25 cellular contexts compared by ENCODE assay signal in genomic region chr4:13665711-13666660, GRCh38. TPM values are rescaled to one million over a fixed set of nuclear protein-coding genes. Genes with fewer than 3 reads are reported as not detected.
A peak's percentile ranks its signal among the peaks of the same experiment; 100 is the strongest.
DNase-seq lines count a peak whose midpoint lies in the region; ATAC-seq, FAIRE-seq and TF ChIP-seq lines count a peak whose summit lies in the region.
"Had no signal": no experiment of that assay in that cellular context is flagged by ENCODE, and none has a peak within 500 bp of the region (broad histone marks: within the 10 kb centered on the region; RNA-seq: fewer than 3 reads in every experiment).

No MANE protein-coding gene starts in this region.

- H3K4me1 ChIP-seq in testis = peaks cover 16% of the 10 kb centered on the region
- H3K4me1 ChIP-seq in effector memory CD4-positive, alpha-beta T cell (ENCODE audit: control insufficient read depth, insufficient read depth, low read length, poor library complexity, severe bottlenecking) = no peaks in the 10 kb centered on the region

- H3K4me3 Mint-ChIP-seq in activated naive CD8-positive, alpha-beta T cell treated with anti-CD3 and anti-CD28 coated beads, Interleukin-2, amount 50 U/mL, for 24 hours = no peak overlapping the region
- H3K4me3 Mint-ChIP-seq in activated naive CD8-positive, alpha-beta T cell treated with anti-CD3 and anti-CD28 coated beads for 36 hours = no peak overlapping the region
- H3K4me3 Mint-ChIP-seq: CD4-positive, alpha-beta memory T cell had no signal

- WGBS in testis, 2 donors = 63 to 82% methylated on average over 5 of the region's 5 CpGs

- no peak overlapping the region for H3K27ac Mint-ChIP-seq in activated naive CD8-positive, alpha-beta T cell treated with anti-CD3 and anti-CD28 coated beads, Interleukin-2, amount 50 U/mL, for 24 hours
- H3K27ac Mint-ChIP-seq in activated naive CD8-positive, alpha-beta T cell treated with anti-CD3 and anti-CD28 coated beads for 36 hours = no peak overlapping the region

- TF ChIP-seq POLR2A in testis (IDR thresholded peaks at IDR 0.05) = no peak
- no peak for TF ChIP-seq POLR2A in GM12891 (IDR thresholded peaks at IDR 0.05; ENCODE audit: low read depth, low read length)

- in situ Hi-C loops in brain microvascular endothelial cell (cut with HindIII; ENCODE audit: low pct_ligation_motif_present, low sequenced_read_pairs) = loop anchor here (25.0 kb wide), 1 partner anchor 1346 kb away; the partner anchor contains the start of gene CPEB2

- no peaks in the 10 kb centered on the region for H3K27me3 Mint-ChIP-seq in activated naive CD8-positive, alpha-beta T cell treated with anti-CD3 and anti-CD28 coated beads, Interleukin-2, amount 50 U/mL, for 24 hours
- no peaks in the 10 kb centered on the region for H3K27me3 Mint-ChIP-seq in activated naive CD8-positive, alpha-beta T cell treated with anti-CD3 and anti-CD28 coated beads for 36 hours

- no peak for FAIRE-seq in GM12891 (lab: Jason Lieb, UNC)
- FAIRE-seq: GM12878, GM18507, HepG2 had no signal

- H3K36me3 ChIP-seq in brain microvascular endothelial cell (replicated peaks) (no peaks in the 10 kb centered on the region), testis (ENCODE audit: low read depth, missing control alignments) (no peaks in the 10 kb centered on the region)
- no peaks in the 10 kb centered on the region for H3K36me3 ChIP-seq in effector memory CD4-positive, alpha-beta T cell (ENCODE audit: control insufficient read depth, insufficient read depth, low read length)

- H3K9me3 Mint-ChIP-seq in activated naive CD8-positive, alpha-beta T cell treated with anti-CD3 and anti-CD28 coated beads, Interleukin-2, amount 50 U/mL, for 24 hours = no peaks in the 10 kb centered on the region
- H3K9me3 Mint-ChIP-seq in activated naive CD8-positive, alpha-beta T cell treated with anti-CD3 and anti-CD28 coated beads for 36 hours = no peaks in the 10 kb centered on the region
- H3K9me3 Mint-ChIP-seq: CD4-positive, alpha-beta memory T cell had no signal

- intact Hi-C loops in testis (cut with DNase I; ENCODE audit: low total_unique reads) = no loop called here

- H3K9me3 ChIP-seq in testis = no peaks in the 10 kb centered on the region
- no peaks in the 10 kb centered on the region for H3K9me3 ChIP-seq in effector memory CD4-positive, alpha-beta T cell (ENCODE audit: control insufficient read depth, low read length)

- peak; percentile 46 for ATAC-seq in activated naive CD8-positive, alpha-beta T cell treated with anti-CD3 and anti-CD28 coated beads, Interleukin-2, amount 50 U/mL, for 24 hours
- ATAC-seq: GM12878, HCT116, HepG2 had no signal

- H3K27ac ChIP-seq in brain microvascular endothelial cell (peak overlapping the region; percentile 27), testis (peak overlapping the region; percentile 27 to 37)
- H3K27ac ChIP-seq in effector memory CD4-positive, alpha-beta T cell (ENCODE audit: insufficient read depth, low read length, poor library complexity, severe bottlenecking) = no peak overlapping the region
- H3K27ac ChIP-seq: GM23248, KMS-11, RWPE1 had no signal

- no peaks in the 10 kb centered on the region for H3K36me3 Mint-ChIP-seq in activated naive CD8-positive, alpha-beta T cell treated with anti-CD3 and anti-CD28 coated beads, Interleukin-2, amount 50 U/mL, for 24 hours (ENCODE audit: low read depth)
- H3K36me3 Mint-ChIP-seq in activated naive CD8-positive, alpha-beta T cell treated with anti-CD3 and anti-CD28 coated beads for 36 hours = no peaks in the 10 kb centered on the region
- H3K36me3 Mint-ChIP-seq: CD4-positive, alpha-beta memory T cell had no signal

- H3K27me3 ChIP-seq in brain microvascular endothelial cell (replicated peaks) (no peaks in the 10 kb centered on the region), testis (no peaks in the 10 kb centered on the region)
- H3K27me3 ChIP-seq in effector memory CD4-positive, alpha-beta T cell (replicated peaks; ENCODE audit: control insufficient read depth, insufficient read depth, low read length, poor library complexity, severe bottlenecking) = no peaks in the 10 kb centered on the region

- H3K4me3 ChIP-seq in brain microvascular endothelial cell (ENCODE audit: low read depth, low read length) (no peak overlapping the region), testis (no peak overlapping the region)
- H3K4me3 ChIP-seq in effector memory CD4-positive, alpha-beta T cell (ENCODE audit: insufficient read depth, low read depth, low read length, poor library complexity, severe bottlenecking) = no peak overlapping the region
- H3K4me3 ChIP-seq: GM12878, GM23248 had no signal

- no peak for TF ChIP-seq CTCF in brain microvascular endothelial cell (IDR thresholded peaks at IDR 0.05; ENCODE audit: low read depth, low read length, missing control alignments)
- no peak for TF ChIP-seq CTCF in testis (IDR thresholded peaks at IDR 0.05)

- DNase-seq in activated naive CD8-positive, alpha-beta T cell treated with anti-CD3 and anti-CD28 coated beads, Interleukin-2, amount 50 U/mL, for 24 hours = no peak
- DNase-seq in activated naive CD8-positive, alpha-beta T cell treated with anti-CD3 and anti-CD28 coated beads for 36 hours = no peak
- peak; percentile 12 for DNase-seq in brain microvascular endothelial cell
- DNase-seq in iris pigment epithelial cell (ENCODE audit: low read depth) = peak; percentile 21
- DNase-seq in testis = no peak
- no peak for DNase-seq in GM12891 (ENCODE audit: insufficient read length, low spot score)
- DNase-seq in OCI-M2 (lab: John Stamatoyannopoulos, UW; ENCODE audit: unreplicated experiment) = no peak
- DNase-seq in effector memory CD4-positive, alpha-beta T cell = no peak
- DNase-seq: 8988T; Calu3; CD4-positive, alpha-beta memory T cell; DMS79; GDM1; GM23248; NCI-H1105 treated with DMSO at 0.1 percent for 48 hours; NCI-H1694 treated with DMSO at 0.1 percent for 48 hours; NCI-H2107; NCI-H2227 treated with DMSO at 0.1 percent for 48 hours; NCI-H526 had no signal

- no peaks in the 10 kb centered on the region for H3K4me1 Mint-ChIP-seq in activated naive CD8-positive, alpha-beta T cell treated with anti-CD3 and anti-CD28 coated beads, Interleukin-2, amount 50 U/mL, for 24 hours
- H3K4me1 Mint-ChIP-seq in activated naive CD8-positive, alpha-beta T cell treated with anti-CD3 and anti-CD28 coated beads for 36 hours = no peaks in the 10 kb centered on the region
- H3K4me1 Mint-ChIP-seq: CD4-positive, alpha-beta memory T cell had no signal

TF ChIP-seq in GM12891, 5 proteins besides CTCF, POLR2A, EP300 and RAD21:
- no peak for TF ChIP-seq TAF1 (IDR thresholded peaks at IDR 0.05; ENCODE audit: low read depth, low read length)
- TF ChIP-seq SPI1 (IDR thresholded peaks at IDR 0.05; ENCODE audit: low read depth, low read length) = no peak
- no peak for TF ChIP-seq POU2F2 (IDR thresholded peaks at IDR 0.05; ENCODE audit: low read depth, low read length)
- no peak for TF ChIP-seq POLR2AphosphoS5 (IDR thresholded peaks at IDR 0.05; ENCODE audit: low read depth, low read length)
- no peak for TF ChIP-seq PAX5 (IDR thresholded peaks at IDR 0.05; ENCODE audit: insufficient read depth, low read length, severe bottlenecking)

RNA-seq across cellular contexts. Expression of gene BOD1L1, which starts 38.5 kb away (rescaled TPM):
- total RNA-seq in activated naive CD8-positive, alpha-beta T cell treated with anti-CD3 and anti-CD28 coated beads for 36 hours = 10 to 100 TPM; 33.5 to 34.8 TPM
- total RNA-seq in testis = 100 to 1,000 TPM in 1 of 2 donors, 10 to 100 TPM in 1; 98.1 to 108 TPM
- 14.7 TPM for polyA plus RNA-seq in testis (ENCODE audit: insufficient read depth, low read depth, low replicate concordance)
- 16.0 TPM for polyA plus RNA-seq in GM12891 (2012; ENCODE audit: low read depth, missing spikeins)

Comparison
In these comparisons a context has a peak if more than half of its experiments do, and no peak if none do; other contexts are left out.
1. DNase-seq: peak in brain microvascular endothelial cell (single experiment) and iris pigment epithelial cell (single experiment); none in activated naive CD8-positive, alpha-beta T cell treated with anti-CD3 and anti-CD28 coated beads, Interleukin-2, amount 50 U/mL, for 24 hours (single experiment), activated naive CD8-positive, alpha-beta T cell treated with anti-CD3 and anti-CD28 coated beads for 36 hours (single experiment), testis (single experiment), GM12891 (single experiment), OCI-M2 (single experiment) and effector memory CD4-positive, alpha-beta T cell (0 of 3).